In the genomic region with DNA sequence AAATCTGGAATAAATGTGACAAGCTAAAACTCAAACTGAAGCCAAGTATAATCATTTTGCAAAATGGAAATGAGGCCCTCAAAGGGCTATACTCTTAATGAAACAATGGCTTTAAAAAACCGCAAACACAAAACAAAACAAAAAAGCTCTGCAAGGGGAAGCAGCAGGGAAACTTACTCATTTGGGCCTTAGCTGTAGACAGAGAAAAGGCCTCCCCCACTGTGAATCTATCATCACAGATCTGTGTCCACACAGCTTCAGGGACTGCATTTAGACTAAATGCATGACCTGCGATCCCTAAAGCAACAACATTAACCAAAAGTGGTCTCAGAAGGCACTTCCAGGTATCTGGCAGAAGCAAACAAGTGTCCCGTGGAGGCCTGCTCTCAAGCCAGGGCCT, we compare ENCODE assay signal across 28 cellular contexts.
DNase-seq lines count a peak whose midpoint lies in the region; ATAC-seq, FAIRE-seq and TF ChIP-seq lines count a peak whose summit lies in the region.
"Had no signal": no experiment of that assay in that cellular context is flagged by ENCODE, and none has a peak within 500 bp of the region (broad histone marks: within the 10 kb centered on the region; RNA-seq: fewer than 3 reads in every experiment).

No MANE protein-coding gene starts in this region.

- H3K9me3 ChIP-seq in fibroblast of lung (ENCODE audit: control insufficient read depth, insufficient read depth, low read depth, low read length) (no peaks in the 10 kb centered on the region), sigmoid colon (no peaks in the 10 kb centered on the region), T-helper 17 cell (ENCODE audit: control insufficient read depth, low read length, poor library complexity, severe bottlenecking) (no peaks in the 10 kb centered on the region)
- H3K9me3 ChIP-seq: mucosa of descending colon had no signal

- no peak overlapping the region for H3K9ac ChIP-seq in fibroblast of lung (ENCODE audit: insufficient read depth, low read length)

- no peaks in the 10 kb centered on the region for H3K36me3 ChIP-seq in fibroblast of lung (ENCODE audit: control insufficient read depth, insufficient read depth, low read length)
- H3K36me3 ChIP-seq in sigmoid colon: no peaks in the 10 kb centered on the region
- H3K36me3 ChIP-seq: heart left ventricle, right atrium auricular region, upper lobe of left lung had no signal

- no peaks in the 10 kb centered on the region for H4K20me1 ChIP-seq in fibroblast of lung (ENCODE audit: control insufficient read depth, extremely low read depth, insufficient read depth, low read length)

- H3K4me1 Mint-ChIP-seq in T-helper 17 cell: no peaks in the 10 kb centered on the region
- H3K4me1 Mint-ChIP-seq: CD8-positive, alpha-beta memory T cell; immature natural killer cell had no signal

- TF ChIP-seq POLR2A in H54 (IDR thresholded peaks at IDR 0.05; ENCODE audit: low read depth, low read length) (no peak), sigmoid colon (IDR thresholded peaks at IDR 0.05) (no peak)

- H3K4me1 ChIP-seq in fibroblast of lung (ENCODE audit: control insufficient read depth, extremely low read depth, insufficient read depth, low read length): peaks cover 4% of the 10 kb centered on the region
- peaks cover 0 to 97% (median 52%) of the 10 kb centered on the region in 4 donors for H3K4me1 ChIP-seq in sigmoid colon
- H3K4me1 ChIP-seq: right atrium auricular region, upper lobe of left lung had no signal

- peaks cover 16% of the 10 kb centered on the region for H3K27me3 Mint-ChIP-seq in T-helper 17 cell

- peaks cover 93% of the 10 kb centered on the region for H3K79me2 ChIP-seq in fibroblast of lung (ENCODE audit: control insufficient read depth, insufficient read depth, low read length)

- no peaks in the 10 kb centered on the region for H3K27me3 ChIP-seq in fibroblast of lung (ENCODE audit: control insufficient read depth, insufficient read depth, low read length)
- no peaks in the 10 kb centered on the region for H3K27me3 ChIP-seq in sigmoid colon
- H3K27me3 ChIP-seq: heart left ventricle, right atrium auricular region, upper lobe of left lung had no signal

- FAIRE-seq in H54 (lab: Jason Lieb, UNC): peak; percentile 75

- peaks cover 2% of the 10 kb centered on the region for H3K36me3 Mint-ChIP-seq in T-helper 17 cell (ENCODE audit: low read depth)
- H3K36me3 Mint-ChIP-seq: CD8-positive, alpha-beta memory T cell; immature natural killer cell had no signal

- DNase-seq in H54 (ENCODE audit: insufficient read length, low spot score): peak; percentile 12
- DNase-seq in NCI-H345 treated with DMSO at 0.1 percent for 48 hours (lab: John Stamatoyannopoulos, UW; ENCODE audit: unreplicated experiment): peak; percentile 22
- peak in 1 of 2 donors; percentile 40 for DNase-seq in fibroblast of lung (ENCODE audit: low read depth in 2 of 2)
- DNase-seq in sigmoid colon: no peak
- DNase-seq in iPS-NIHi11 (ENCODE audit: low spot score): no peak
- no peak for DNase-seq in T-helper 17 cell
- no peak for DNase-seq in NCI-H774 (lab: John Stamatoyannopoulos, UW)
- DNase-seq: activated CD4-positive, alpha-beta T cell treated with anti-CD3 and anti-CD28 coated beads for 1 hour; activated CD8-positive, alpha-beta memory T cell treated with anti-CD3 and anti-CD28 coated beads for 24 hours; activated naive CD4-positive, alpha-beta T cell treated with anti-CD3 and anti-CD28 coated beads for 36 hours; activated T-cell treated with anti-CD3 and anti-CD28 coated beads, Interleukin-2, amount 50 U/mL, for 4 hours; AML-193; CD8-positive, alpha-beta memory T cell; cerebellar nuclear complex; DND-41; effector memory CD8-positive, alpha-beta T cell; heart left ventricle; immature natural killer cell; KG1; mucosa of descending colon; NCI-H187; NCI-H510A; nucleus accumbens; stimulated activated CD8-positive, alpha-beta memory T cell treated with anti-CD3 and anti-CD28 coated beads, Interleukin-4, amount 100 ng/mL, for 48 hours; SW 1271; upper lobe of left lung had no signal

- ATAC-seq in T-helper 17 cell: no peak
- ATAC-seq: activated T-cell treated with anti-CD3 and anti-CD28 coated beads, Interleukin-2, amount 50 U/mL, for 4 hours; effector memory CD8-positive, alpha-beta T cell; heart left ventricle; mucosa of descending colon had no signal

- no peak overlapping the region for H3K27ac Mint-ChIP-seq in T-helper 17 cell
- H3K27ac Mint-ChIP-seq: activated naive CD4-positive, alpha-beta T cell treated with anti-CD3 and anti-CD28 coated beads for 36 hours; CD8-positive, alpha-beta memory T cell; effector memory CD8-positive, alpha-beta T cell; immature natural killer cell had no signal

- H3K27ac ChIP-seq in fibroblast of lung (ENCODE audit: insufficient read depth, low read length) (peak overlapping the region; percentile 17), sigmoid colon (peak overlapping the region in 3 of 4 donors; percentile 68 to 81 (median 79))
- H3K27ac ChIP-seq: HL-60, right atrium auricular region, upper lobe of left lung had no signal

- intact Hi-C loops in sigmoid colon (cut with DNase I): loop anchor here (5.0 kb wide), 1 partner anchor 132 kb away; no protein-coding TSS in a partner anchor

- TF ChIP-seq CTCF in fibroblast of lung (conservative IDR thresholded peaks at IDR 0.05 in 1 of 2, IDR thresholded peaks at IDR 0.05 in 1 of 2; ENCODE audit: low read depth in 1 of 2, low read length in 2 of 2) (no peak), sigmoid colon (IDR thresholded peaks at IDR 0.05) (no peak)

- H3K4me3 ChIP-seq in fibroblast of lung (replicated peaks in 1 of 4; ENCODE audit: control extremely low read depth in 1 of 4, insufficient read depth in 1 of 4, low read depth in 3 of 4, low read length in 4 of 4) (peak overlapping the region in 1 of 4 experiments; percentile 13), sigmoid colon (no peak overlapping the region)
- H3K4me3 ChIP-seq: heart left ventricle, mucosa of descending colon, right atrium auricular region, upper lobe of left lung had no signal

- peak overlapping the region; percentile 49 for H3K4me2 ChIP-seq in fibroblast of lung (ENCODE audit: extremely low read depth, insufficient read depth, low read length)

- no peak for TF ChIP-seq EP300 in sigmoid colon (IDR thresholded peaks at IDR 0.05)

- no peak overlapping the region for H3K4me3 Mint-ChIP-seq in T-helper 17 cell
- H3K4me3 Mint-ChIP-seq: activated naive CD4-positive, alpha-beta T cell treated with anti-CD3 and anti-CD28 coated beads for 36 hours; activated T-cell treated with anti-CD3 and anti-CD28 coated beads, Interleukin-2, amount 50 U/mL, for 4 hours; CD8-positive, alpha-beta memory T cell; effector memory CD8-positive, alpha-beta T cell; immature natural killer cell had no signal

- WGBS in sigmoid colon, 2 donors: 82 to 87% methylated on average over 3 of the region's 3 CpGs

- no peak overlapping the region for H2AFZ ChIP-seq in fibroblast of lung (ENCODE audit: low read length)

Comparison
In these comparisons a context has a peak if more than half of its experiments do, and no peak if none do; other contexts are left out.
1. DNase-seq: peak in H54 (single experiment) and NCI-H345 treated with DMSO at 0.1 percent for 48 hours (single experiment); none in sigmoid colon (single experiment), iPS-NIHi11 (single experiment), T-helper 17 cell (0 of 3) and NCI-H774 (single experiment).